In the genomic region with DNA sequence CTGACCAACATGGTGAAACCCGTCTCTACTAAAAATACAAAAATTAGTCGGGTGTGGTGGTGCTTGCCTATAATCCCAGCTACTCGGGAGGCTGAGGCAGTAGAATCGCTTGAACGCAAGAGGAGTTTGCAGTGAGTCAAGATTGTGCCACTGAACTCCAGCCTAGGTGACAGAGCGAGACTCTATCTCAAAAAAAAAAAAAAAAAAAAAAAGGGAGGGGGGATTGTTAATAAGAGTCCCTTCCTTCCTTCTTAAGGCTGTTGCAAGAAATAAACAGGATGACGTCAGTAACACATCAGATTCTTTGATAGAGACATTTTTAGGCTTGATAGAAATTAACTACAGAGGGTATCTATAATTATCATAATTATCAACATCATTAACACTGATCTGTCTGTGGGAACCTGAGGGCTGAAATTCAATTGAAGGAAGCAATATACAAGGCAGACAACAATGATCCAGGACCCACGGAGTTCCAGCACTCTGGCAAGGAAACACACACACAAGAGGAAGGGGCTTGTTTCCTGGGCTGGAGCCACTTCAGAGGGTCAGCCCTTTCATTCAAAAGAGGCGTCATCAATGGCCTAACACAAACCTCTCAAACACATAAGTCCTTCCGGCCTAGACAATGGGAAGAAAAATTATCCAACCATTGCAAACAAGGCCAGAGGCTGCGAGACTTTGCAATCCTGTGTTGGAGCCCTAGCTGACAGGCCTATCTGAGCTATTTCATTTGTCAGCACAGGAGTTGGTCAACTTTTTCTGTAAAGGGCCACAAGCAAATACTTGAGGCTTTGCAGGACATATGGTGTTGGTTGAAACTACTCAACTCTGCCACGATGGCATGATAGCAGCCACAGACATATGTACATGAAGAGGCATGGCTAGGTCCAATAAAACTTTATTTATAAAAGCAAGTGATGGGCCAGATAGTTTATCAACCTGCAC, we compare ENCODE assay signal across 1 cellular context.
TF ChIP-seq lines count a peak whose summit lies in the region.

No MANE protein-coding gene starts in this region.

TF ChIP-seq in HepG2, 621 proteins besides CTCF, POLR2A, EP300 and RAD21 (continued from another document and continues in another):
- TF ChIP-seq MTA1 (CRISPR knock-in tag; IDR thresholded peaks at IDR 0.05; ENCODE audit: borderline replicate concordance) (no peak), SIX4 (CRISPR knock-in tag; IDR thresholded peaks at IDR 0.05) (no peak), ZNF138 (CRISPR knock-in tag; IDR thresholded peaks at IDR 0.05; ENCODE audit: low read depth) (no peak), SAP130 (CRISPR knock-in tag; IDR thresholded peaks at IDR 0.05; ENCODE audit: low read depth) (peak; percentile 23; the same call in 1 of the 2 replicates), ZNF775 (CRISPR knock-in tag; IDR thresholded peaks at IDR 0.05; ENCODE audit: borderline replicate concordance) (no peak), KMT2B (CRISPR knock-in tag; IDR thresholded peaks at IDR 0.05) (no peak), MED1 (CRISPR knock-in tag; IDR thresholded peaks at IDR 0.05) (peak; percentile 22), ZNF44 (CRISPR knock-in tag; IDR thresholded peaks at IDR 0.05) (no peak), MAZ (IDR thresholded peaks at IDR 0.05; ENCODE audit: borderline replicate concordance, low read depth, low read length) (no peak), MAZ (CRISPR knock-in tag; IDR thresholded peaks at IDR 0.05; ENCODE audit: low read depth) (no peak), ZNF589 (CRISPR knock-in tag; conservative IDR thresholded peaks at IDR 0.05) (no peak), ZNF24 (IDR thresholded peaks at IDR 0.05) (no peak), NFIC (IDR thresholded peaks at IDR 0.05; ENCODE audit: low read length) (no peak), DMAP1 (CRISPR knock-in tag; IDR thresholded peaks at IDR 0.05) (no peak), ZNF766 (CRISPR knock-in tag; IDR thresholded peaks at IDR 0.05; ENCODE audit: borderline replicate concordance) (no peak), ZNF569 (CRISPR knock-in tag; IDR thresholded peaks at IDR 0.05; ENCODE audit: borderline replicate concordance) (no peak), ZNF7 (CRISPR knock-in tag; IDR thresholded peaks at IDR 0.05) (no peak), MBD4 (IDR thresholded peaks at IDR 0.05; ENCODE audit: borderline replicate concordance, low read length) (no peak), ZNF543 (CRISPR knock-in tag; IDR thresholded peaks at IDR 0.05) (no peak), ZNF678 (CRISPR knock-in tag; IDR thresholded peaks at IDR 0.05) (no peak), MLLT10 (CRISPR knock-in tag; IDR thresholded peaks at IDR 0.05) (no peak), MBNL3 (CRISPR knock-in tag; conservative IDR thresholded peaks at IDR 0.05) (no peak), NR2C2 (CRISPR knock-in tag; IDR thresholded peaks at IDR 0.05; ENCODE audit: borderline replicate concordance) (no peak), ZNF432 (CRISPR knock-in tag; IDR thresholded peaks at IDR 0.05; ENCODE audit: borderline replicate concordance) (no peak), CHD2 (IDR thresholded peaks at IDR 0.05; ENCODE audit: low read depth, low read length) (no peak), ZNF33B (CRISPR knock-in tag; IDR thresholded peaks at IDR 0.05) (no peak), SP1 (IDR thresholded peaks at IDR 0.05) (no peak), SP1 (CRISPR knock-in tag; IDR thresholded peaks at IDR 0.05) (no peak), FOXM1 (CRISPR knock-in tag; IDR thresholded peaks at IDR 0.05) (no peak), ZNF782 (CRISPR knock-in tag; IDR thresholded peaks at IDR 0.05; ENCODE audit: borderline replicate concordance) (no peak), SMAD3 (CRISPR knock-in tag; IDR thresholded peaks at IDR 0.05) (no peak), PHF5A (CRISPR knock-in tag; IDR thresholded peaks at IDR 0.05; ENCODE audit: low read depth, unreplicated experiment) (no peak), RAD51 (IDR thresholded peaks at IDR 0.05; ENCODE audit: borderline replicate concordance) (no peak), ZBTB7A (CRISPR knock-in tag; IDR thresholded peaks at IDR 0.05) (0 out of 2 replicates have a peak, but pooled peaks have one; percentile 32)
- TF ChIP-seq, protein P1, sequence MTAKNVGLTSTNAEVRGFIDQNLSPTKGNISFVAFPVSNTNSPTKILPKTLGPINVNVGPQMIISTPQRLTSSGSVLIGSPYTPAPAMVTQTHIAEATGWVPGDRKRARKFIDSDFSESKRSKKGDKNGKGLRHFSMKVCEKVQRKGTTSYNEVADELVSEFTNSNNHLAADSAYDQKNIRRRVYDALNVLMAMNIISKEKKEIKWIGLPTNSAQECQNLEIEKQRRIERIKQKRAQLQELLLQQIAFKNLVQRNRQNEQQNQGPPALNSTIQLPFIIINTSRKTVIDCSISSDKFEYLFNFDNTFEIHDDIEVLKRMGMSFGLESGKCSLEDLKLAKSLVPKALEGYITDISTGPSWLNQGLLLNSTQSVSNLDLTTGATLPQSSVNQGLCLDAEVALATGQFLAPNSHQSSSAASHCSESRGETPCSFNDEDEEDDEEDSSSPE (CRISPR knock-in tag; IDR thresholded peaks at IDR 0.05), result no peak
- TF ChIP-seq, protein P2, sequence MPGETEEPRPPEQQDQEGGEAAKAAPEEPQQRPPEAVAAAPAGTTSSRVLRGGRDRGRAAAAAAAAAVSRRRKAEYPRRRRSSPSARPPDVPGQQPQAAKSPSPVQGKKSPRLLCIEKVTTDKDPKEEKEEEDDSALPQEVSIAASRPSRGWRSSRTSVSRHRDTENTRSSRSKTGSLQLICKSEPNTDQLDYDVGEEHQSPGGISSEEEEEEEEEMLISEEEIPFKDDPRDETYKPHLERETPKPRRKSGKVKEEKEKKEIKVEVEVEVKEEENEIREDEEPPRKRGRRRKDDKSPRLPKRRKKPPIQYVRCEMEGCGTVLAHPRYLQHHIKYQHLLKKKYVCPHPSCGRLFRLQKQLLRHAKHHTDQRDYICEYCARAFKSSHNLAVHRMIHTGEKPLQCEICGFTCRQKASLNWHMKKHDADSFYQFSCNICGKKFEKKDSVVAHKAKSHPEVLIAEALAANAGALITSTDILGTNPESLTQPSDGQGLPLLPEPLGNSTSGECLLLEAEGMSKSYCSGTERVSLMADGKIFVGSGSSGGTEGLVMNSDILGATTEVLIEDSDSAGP (CRISPR knock-in tag; IDR thresholded peaks at IDR 0.05; ENCODE audit: borderline replicate concordance), result no peak
- TF ChIP-seq, protein P3, sequence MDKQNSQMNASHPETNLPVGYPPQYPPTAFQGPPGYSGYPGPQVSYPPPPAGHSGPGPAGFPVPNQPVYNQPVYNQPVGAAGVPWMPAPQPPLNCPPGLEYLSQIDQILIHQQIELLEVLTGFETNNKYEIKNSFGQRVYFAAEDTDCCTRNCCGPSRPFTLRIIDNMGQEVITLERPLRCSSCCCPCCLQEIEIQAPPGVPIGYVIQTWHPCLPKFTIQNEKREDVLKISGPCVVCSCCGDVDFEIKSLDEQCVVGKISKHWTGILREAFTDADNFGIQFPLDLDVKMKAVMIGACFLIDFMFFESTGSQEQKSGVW (CRISPR knock-in tag; IDR thresholded peaks at IDR 0.05; ENCODE audit: borderline replicate concordance), result no peak
- TF ChIP-seq, protein P4, sequence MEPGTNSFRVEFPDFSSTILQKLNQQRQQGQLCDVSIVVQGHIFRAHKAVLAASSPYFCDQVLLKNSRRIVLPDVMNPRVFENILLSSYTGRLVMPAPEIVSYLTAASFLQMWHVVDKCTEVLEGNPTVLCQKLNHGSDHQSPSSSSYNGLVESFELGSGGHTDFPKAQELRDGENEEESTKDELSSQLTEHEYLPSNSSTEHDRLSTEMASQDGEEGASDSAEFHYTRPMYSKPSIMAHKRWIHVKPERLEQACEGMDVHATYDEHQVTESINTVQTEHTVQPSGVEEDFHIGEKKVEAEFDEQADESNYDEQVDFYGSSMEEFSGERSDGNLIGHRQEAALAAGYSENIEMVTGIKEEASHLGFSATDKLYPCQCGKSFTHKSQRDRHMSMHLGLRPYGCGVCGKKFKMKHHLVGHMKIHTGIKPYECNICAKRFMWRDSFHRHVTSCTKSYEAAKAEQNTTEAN (CRISPR knock-in tag; conservative IDR thresholded peaks at IDR 0.05), result 0 out of 2 replicates have a peak, but pooled peaks have one; percentile 14
- TF ChIP-seq, protein P5, sequence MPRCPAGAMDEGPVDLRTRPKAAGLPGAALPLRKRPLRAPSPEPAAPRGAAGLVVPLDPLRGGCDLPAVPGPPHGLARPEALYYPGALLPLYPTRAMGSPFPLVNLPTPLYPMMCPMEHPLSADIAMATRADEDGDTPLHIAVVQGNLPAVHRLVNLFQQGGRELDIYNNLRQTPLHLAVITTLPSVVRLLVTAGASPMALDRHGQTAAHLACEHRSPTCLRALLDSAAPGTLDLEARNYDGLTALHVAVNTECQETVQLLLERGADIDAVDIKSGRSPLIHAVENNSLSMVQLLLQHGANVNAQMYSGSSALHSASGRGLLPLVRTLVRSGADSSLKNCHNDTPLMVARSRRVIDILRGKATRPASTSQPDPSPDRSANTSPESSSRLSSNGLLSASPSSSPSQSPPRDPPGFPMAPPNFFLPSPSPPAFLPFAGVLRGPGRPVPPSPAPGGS (CRISPR knock-in tag; IDR thresholded peaks at IDR 0.05), result no peak
- TF ChIP-seq, protein P6, sequence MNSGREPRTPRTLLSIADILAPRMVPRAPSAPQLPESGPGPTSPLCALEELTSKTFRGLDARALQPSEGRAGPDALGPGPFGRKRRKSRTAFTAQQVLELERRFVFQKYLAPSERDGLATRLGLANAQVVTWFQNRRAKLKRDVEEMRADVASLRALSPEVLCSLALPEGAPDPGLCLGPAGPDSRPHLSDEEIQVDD (CRISPR knock-in tag; IDR thresholded peaks at IDR 0.05; ENCODE audit: borderline replicate concordance), result no peak
- TF ChIP-seq, protein P7, sequence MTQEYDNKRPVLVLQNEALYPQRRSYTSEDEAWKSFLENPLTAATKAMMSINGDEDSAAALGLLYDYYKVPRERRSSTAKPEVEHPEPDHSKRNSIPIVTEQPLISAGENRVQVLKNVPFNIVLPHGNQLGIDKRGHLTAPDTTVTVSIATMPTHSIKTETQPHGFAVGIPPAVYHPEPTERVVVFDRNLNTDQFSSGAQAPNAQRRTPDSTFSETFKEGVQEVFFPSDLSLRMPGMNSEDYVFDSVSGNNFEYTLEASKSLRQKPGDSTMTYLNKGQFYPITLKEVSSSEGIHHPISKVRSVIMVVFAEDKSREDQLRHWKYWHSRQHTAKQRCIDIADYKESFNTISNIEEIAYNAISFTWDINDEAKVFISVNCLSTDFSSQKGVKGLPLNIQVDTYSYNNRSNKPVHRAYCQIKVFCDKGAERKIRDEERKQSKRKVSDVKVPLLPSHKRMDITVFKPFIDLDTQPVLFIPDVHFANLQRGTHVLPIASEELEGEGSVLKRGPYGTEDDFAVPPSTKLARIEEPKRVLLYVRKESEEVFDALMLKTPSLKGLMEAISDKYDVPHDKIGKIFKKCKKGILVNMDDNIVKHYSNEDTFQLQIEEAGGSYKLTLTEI (CRISPR knock-in tag; conservative IDR thresholded peaks at IDR 0.05), result no peak
- TF ChIP-seq, protein P8, sequence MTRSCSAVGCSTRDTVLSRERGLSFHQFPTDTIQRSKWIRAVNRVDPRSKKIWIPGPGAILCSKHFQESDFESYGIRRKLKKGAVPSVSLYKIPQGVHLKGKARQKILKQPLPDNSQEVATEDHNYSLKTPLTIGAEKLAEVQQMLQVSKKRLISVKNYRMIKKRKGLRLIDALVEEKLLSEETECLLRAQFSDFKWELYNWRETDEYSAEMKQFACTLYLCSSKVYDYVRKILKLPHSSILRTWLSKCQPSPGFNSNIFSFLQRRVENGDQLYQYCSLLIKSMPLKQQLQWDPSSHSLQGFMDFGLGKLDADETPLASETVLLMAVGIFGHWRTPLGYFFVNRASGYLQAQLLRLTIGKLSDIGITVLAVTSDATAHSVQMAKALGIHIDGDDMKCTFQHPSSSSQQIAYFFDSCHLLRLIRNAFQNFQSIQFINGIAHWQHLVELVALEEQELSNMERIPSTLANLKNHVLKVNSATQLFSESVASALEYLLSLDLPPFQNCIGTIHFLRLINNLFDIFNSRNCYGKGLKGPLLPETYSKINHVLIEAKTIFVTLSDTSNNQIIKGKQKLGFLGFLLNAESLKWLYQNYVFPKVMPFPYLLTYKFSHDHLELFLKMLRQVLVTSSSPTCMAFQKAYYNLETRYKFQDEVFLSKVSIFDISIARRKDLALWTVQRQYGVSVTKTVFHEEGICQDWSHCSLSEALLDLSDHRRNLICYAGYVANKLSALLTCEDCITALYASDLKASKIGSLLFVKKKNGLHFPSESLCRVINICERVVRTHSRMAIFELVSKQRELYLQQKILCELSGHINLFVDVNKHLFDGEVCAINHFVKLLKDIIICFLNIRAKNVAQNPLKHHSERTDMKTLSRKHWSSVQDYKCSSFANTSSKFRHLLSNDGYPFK (CRISPR knock-in tag; IDR thresholded peaks at IDR 0.05; ENCODE audit: borderline replicate concordance), result no peak
- TF ChIP-seq, protein P9, sequence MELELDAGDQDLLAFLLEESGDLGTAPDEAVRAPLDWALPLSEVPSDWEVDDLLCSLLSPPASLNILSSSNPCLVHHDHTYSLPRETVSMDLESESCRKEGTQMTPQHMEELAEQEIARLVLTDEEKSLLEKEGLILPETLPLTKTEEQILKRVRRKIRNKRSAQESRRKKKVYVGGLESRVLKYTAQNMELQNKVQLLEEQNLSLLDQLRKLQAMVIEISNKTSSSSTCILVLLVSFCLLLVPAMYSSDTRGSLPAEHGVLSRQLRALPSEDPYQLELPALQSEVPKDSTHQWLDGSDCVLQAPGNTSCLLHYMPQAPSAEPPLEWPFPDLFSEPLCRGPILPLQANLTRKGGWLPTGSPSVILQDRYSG (CRISPR knock-in tag; IDR thresholded peaks at IDR 0.05), result no peak
- TF ChIP-seq, protein P10, sequence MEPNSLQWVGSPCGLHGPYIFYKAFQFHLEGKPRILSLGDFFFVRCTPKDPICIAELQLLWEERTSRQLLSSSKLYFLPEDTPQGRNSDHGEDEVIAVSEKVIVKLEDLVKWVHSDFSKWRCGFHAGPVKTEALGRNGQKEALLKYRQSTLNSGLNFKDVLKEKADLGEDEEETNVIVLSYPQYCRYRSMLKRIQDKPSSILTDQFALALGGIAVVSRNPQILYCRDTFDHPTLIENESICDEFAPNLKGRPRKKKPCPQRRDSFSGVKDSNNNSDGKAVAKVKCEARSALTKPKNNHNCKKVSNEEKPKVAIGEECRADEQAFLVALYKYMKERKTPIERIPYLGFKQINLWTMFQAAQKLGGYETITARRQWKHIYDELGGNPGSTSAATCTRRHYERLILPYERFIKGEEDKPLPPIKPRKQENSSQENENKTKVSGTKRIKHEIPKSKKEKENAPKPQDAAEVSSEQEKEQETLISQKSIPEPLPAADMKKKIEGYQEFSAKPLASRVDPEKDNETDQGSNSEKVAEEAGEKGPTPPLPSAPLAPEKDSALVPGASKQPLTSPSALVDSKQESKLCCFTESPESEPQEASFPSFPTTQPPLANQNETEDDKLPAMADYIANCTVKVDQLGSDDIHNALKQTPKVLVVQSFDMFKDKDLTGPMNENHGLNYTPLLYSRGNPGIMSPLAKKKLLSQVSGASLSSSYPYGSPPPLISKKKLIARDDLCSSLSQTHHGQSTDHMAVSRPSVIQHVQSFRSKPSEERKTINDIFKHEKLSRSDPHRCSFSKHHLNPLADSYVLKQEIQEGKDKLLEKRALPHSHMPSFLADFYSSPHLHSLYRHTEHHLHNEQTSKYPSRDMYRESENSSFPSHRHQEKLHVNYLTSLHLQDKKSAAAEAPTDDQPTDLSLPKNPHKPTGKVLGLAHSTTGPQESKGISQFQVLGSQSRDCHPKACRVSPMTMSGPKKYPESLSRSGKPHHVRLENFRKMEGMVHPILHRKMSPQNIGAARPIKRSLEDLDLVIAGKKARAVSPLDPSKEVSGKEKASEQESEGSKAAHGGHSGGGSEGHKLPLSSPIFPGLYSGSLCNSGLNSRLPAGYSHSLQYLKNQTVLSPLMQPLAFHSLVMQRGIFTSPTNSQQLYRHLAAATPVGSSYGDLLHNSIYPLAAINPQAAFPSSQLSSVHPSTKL (CRISPR knock-in tag; IDR thresholded peaks at IDR 0.05), result peak; percentile 40; the same call in 1 of the 2 replicates
